In genomic region chr16:85028638-85029412, GRCh38 we compare ENCODE assay signal across 8 cellular contexts.
DNase-seq lines count a peak whose midpoint lies in the region; ATAC-seq and TF ChIP-seq lines count a peak whose summit lies in the region.

No MANE protein-coding gene starts in this region.

- peaks cover 50% of the 10 kb centered on the region for H3K4me1 Mint-ChIP-seq in nephron progenitor cell
- H3K4me1 Mint-ChIP-seq in stimulated activated naive CD8-positive, alpha-beta T cell treated with anti-CD3 and anti-CD28 coated beads, Interleukin-15, amount 100 ng/mL, for 72 hours = peaks cover 42% of the 10 kb centered on the region

- TF ChIP-seq CTCF in nephron progenitor cell (IDR thresholded peaks at IDR 0.05) = no peak

- H3K27me3 Mint-ChIP-seq in nephron progenitor cell (ENCODE audit: low read depth, poor library complexity) = peaks cover 28% of the 10 kb centered on the region
- H3K27me3 Mint-ChIP-seq in stimulated activated naive CD8-positive, alpha-beta T cell treated with anti-CD3 and anti-CD28 coated beads, Interleukin-15, amount 100 ng/mL, for 72 hours = no peaks in the 10 kb centered on the region

- no peak overlapping the region for H3K9ac ChIP-seq in HUES6 (ENCODE audit: low read length)

- H3K4me1 ChIP-seq in HUES6 (ENCODE audit: control insufficient read depth, insufficient read depth, low read length) = peaks cover 26% of the 10 kb centered on the region

- no peaks in the 10 kb centered on the region for H3K36me3 Mint-ChIP-seq in nephron progenitor cell (ENCODE audit: low read depth)

- DNase-seq in EH (ENCODE audit: low read depth) = peak; percentile 65
- peak; percentile 49 to 54 for DNase-seq in activated CD8-positive, alpha-beta memory T cell treated with anti-CD3 and anti-CD28 coated beads for 1 hour (ENCODE audit: extremely low read depth in 1 of 2, low read depth in 1 of 2)
- peak; percentile 76 for DNase-seq in effector CD4-positive, alpha-beta T cell
- no peak for DNase-seq in nephron progenitor cell
- peak; percentile 66 to 78 for DNase-seq in stimulated activated naive CD8-positive, alpha-beta T cell treated with anti-CD3 and anti-CD28 coated beads, Interleukin-15, amount 100 ng/mL, for 72 hours

- H3K27me3 ChIP-seq in HUES6 (ENCODE audit: control insufficient read depth, insufficient read depth, low read length) = peaks cover 14% of the 10 kb centered on the region

- no peak overlapping the region for H3K27ac Mint-ChIP-seq in nephron progenitor cell
- peak overlapping the region; percentile 94 to 96 for H3K27ac Mint-ChIP-seq in stimulated activated naive CD8-positive, alpha-beta T cell treated with anti-CD3 and anti-CD28 coated beads, Interleukin-15, amount 100 ng/mL, for 72 hours

- no peaks in the 10 kb centered on the region for H3K36me3 ChIP-seq in HUES6 (ENCODE audit: control insufficient read depth, insufficient read depth, low read length)

- peak overlapping the region; percentile 86 for H3K4me3 ChIP-seq in HUES6 (ENCODE audit: low read depth, low read length)

- H3K27ac ChIP-seq in HUES6 (ENCODE audit: low read depth, low read length) = no peak overlapping the region

- no peaks in the 10 kb centered on the region for H3K9me3 ChIP-seq in HUES6 (ENCODE audit: control insufficient read depth, insufficient read depth, low read depth, low read length)

- peak; percentile 87 for ATAC-seq in stimulated activated naive CD8-positive, alpha-beta T cell treated with anti-CD3 and anti-CD28 coated beads, Interleukin-15, amount 100 ng/mL, for 72 hours
- ATAC-seq in HG02623 (IDR thresholded peaks at IDR 0.05; ENCODE audit: unreplicated experiment) (no peak), GM18870 (IDR thresholded peaks at IDR 0.05; ENCODE audit: unreplicated experiment) (no peak)

- peak overlapping the region; percentile 77 for H3K4me3 Mint-ChIP-seq in nephron progenitor cell
- peak overlapping the region; percentile 90 to 99 for H3K4me3 Mint-ChIP-seq in stimulated activated naive CD8-positive, alpha-beta T cell treated with anti-CD3 and anti-CD28 coated beads, Interleukin-15, amount 100 ng/mL, for 72 hours

- no peaks in the 10 kb centered on the region for H3K9me3 Mint-ChIP-seq in nephron progenitor cell
- H3K9me3 Mint-ChIP-seq in stimulated activated naive CD8-positive, alpha-beta T cell treated with anti-CD3 and anti-CD28 coated beads, Interleukin-15, amount 100 ng/mL, for 72 hours = no peaks in the 10 kb centered on the region
